In genomic region chr19:44512326-44513298, GRCh38 we compare ENCODE assay signal across 8 cellular contexts. TPM values are rescaled to one million over a fixed set of nuclear protein-coding genes. Genes with fewer than 3 reads are reported as not detected.
DNase-seq lines count a peak whose midpoint lies in the region; ATAC-seq and TF ChIP-seq lines count a peak whose summit lies in the region.

No MANE protein-coding gene starts in this region.

- H3K9me2 ChIP-seq in hepatocyte (replicated peaks; ENCODE audit: insufficient read depth): no peaks in the 10 kb centered on the region

- ATAC-seq in GM19463 (IDR thresholded peaks at IDR 0.05; ENCODE audit: unreplicated experiment) (no peak), HG02678 (IDR thresholded peaks at IDR 0.05; ENCODE audit: unreplicated experiment) (no peak)

- no peak overlapping the region for H3K4me3 ChIP-seq in hepatocyte

- no peaks in the 10 kb centered on the region for H3K79me2 ChIP-seq in hepatocyte

- TF ChIP-seq CTCF in hepatocyte (IDR thresholded peaks at IDR 0.05; ENCODE audit: poor library complexity): peak; percentile 49

- peak; percentile 29 for DNase-seq in NCI-H2171 treated with DMSO at 0.1 percent for 48 hours (lab: John Stamatoyannopoulos, UW)
- no peak for DNase-seq in NCI-H2171 (lab: John Stamatoyannopoulos, UW)
- peak in 47 of 76 experiments; percentile 3 to 74 (median 38) for DNase-seq in HUDEP-2 (lab: John Stamatoyannopoulos, UW; ENCODE audit: unreplicated experiment in 76 of 76)
- peak; percentile 68 for DNase-seq in SW480 (ENCODE audit: low spot score)
- peak; percentile 32 for DNase-seq in hepatocyte (ENCODE audit: low spot score)
- no peak for DNase-seq in NOMO-1 treated with dmso at 0.1 percent for 144 hours (lab: John Stamatoyannopoulos, UW; ENCODE audit: unreplicated experiment)

- no peaks in the 10 kb centered on the region for H3K27me3 ChIP-seq in hepatocyte

- no peaks in the 10 kb centered on the region for H3K4me1 ChIP-seq in hepatocyte (ENCODE audit: insufficient read depth)

- no peak overlapping the region for H3K4me2 ChIP-seq in hepatocyte

- H3K27ac ChIP-seq in hepatocyte: no peak overlapping the region

- no peaks in the 10 kb centered on the region for H3K9me3 ChIP-seq in hepatocyte (ENCODE audit: low read depth)

- H4K20me1 ChIP-seq in hepatocyte (ENCODE audit: insufficient read depth, poor library complexity, severe bottlenecking): no peaks in the 10 kb centered on the region

- no peaks in the 10 kb centered on the region for H3K36me3 ChIP-seq in hepatocyte (replicated peaks; ENCODE audit: insufficient read depth, low read depth)

- 39% methylated on average over 12 of the region's 12 CpGs for WGBS in hepatocyte (ENCODE audit: low lambda C conversion rate, missing lambda C conversion rate)

- no peak overlapping the region for H2AFZ ChIP-seq in hepatocyte

RNA-seq across cellular contexts. Expression of gene ZNF180, which starts 12.3 kb away (rescaled TPM):
- 10.1 and 25.4 TPM in 2 replicates for total RNA-seq in hepatocyte
- 3.1 and 3.2 TPM in 2 replicates for polyA plus RNA-seq in hepatocyte

RNA-seq across cellular contexts. Expression of gene CEACAM20, which starts 16.9 kb away (rescaled TPM):
- total RNA-seq in hepatocyte: 1.5 and 1.6 TPM in 2 replicates
- 0.24 and 0.39 TPM in 2 replicates for polyA plus RNA-seq in hepatocyte

Comparison
In these comparisons a context has a peak if more than half of its experiments do, and no peak if none do; other contexts are left out.
1. DNase-seq: peak in NCI-H2171 treated with DMSO at 0.1 percent for 48 hours (single experiment), HUDEP-2 (47 of 76), SW480 (single experiment) and hepatocyte (single experiment); none in NCI-H2171 (single experiment) and NOMO-1 treated with dmso at 0.1 percent for 144 hours (single experiment).